1 cellular context compared by ENCODE assay signal in the genomic region with DNA sequence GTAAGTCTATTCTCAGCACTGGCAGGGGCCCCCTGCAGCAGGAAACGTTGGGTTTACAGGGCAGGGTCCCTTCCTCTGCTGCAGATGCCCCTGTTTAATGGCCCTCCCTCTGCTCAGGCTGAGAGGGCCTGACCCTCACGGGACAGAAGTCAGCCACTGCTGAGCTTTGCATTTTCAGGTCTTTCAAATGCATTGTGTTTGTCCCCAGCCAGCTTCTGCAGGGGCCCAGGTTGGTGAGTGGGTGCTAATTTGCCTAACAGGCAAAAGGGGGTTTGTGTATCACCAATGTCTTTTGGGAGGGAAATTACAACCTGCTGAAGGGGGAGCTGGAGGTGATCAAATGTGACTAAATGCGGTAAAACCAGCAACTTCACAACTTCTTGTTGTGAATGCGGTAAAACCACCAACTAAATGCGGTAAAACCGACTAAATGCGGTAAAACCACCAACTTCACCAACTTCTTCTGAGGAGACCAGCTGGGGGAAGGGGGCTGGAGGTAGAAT.
TF ChIP-seq lines count a peak whose summit lies in the region.

No MANE protein-coding gene starts in this region.

TF ChIP-seq in HepG2, 621 proteins besides CTCF, POLR2A, EP300 and RAD21 (continued from another document):
- TF ChIP-seq, protein P1, sequence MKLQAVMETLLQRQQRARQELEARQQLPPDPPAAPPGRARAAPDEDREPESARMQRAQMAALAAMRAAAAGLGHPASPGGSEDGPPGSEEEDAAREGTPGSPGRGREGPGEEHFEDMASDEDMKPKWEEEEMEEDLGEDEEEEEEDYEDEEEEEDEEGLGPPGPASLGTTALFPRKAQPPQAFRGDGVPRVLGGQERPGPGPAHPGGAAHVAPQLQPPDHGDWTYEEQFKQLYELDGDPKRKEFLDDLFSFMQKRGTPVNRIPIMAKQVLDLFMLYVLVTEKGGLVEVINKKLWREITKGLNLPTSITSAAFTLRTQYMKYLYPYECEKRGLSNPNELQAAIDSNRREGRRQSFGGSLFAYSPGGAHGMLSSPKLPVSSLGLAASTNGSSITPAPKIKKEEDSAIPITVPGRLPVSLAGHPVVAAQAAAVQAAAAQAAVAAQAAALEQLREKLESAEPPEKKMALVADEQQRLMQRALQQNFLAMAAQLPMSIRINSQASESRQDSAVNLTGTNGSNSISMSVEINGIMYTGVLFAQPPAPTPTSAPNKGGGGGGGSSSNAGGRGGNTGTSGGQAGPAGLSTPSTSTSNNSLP (IDR thresholded peaks at IDR 0.05; ENCODE audit: low read depth, low read length): no peak
- no peak for TF ChIP-seq ZNF614 (CRISPR knock-in tag; IDR thresholded peaks at IDR 0.05; ENCODE audit: borderline replicate concordance)
- no peak for TF ChIP-seq ZNF280D (CRISPR knock-in tag; IDR thresholded peaks at IDR 0.05)
- TF ChIP-seq LCORL (IDR thresholded peaks at IDR 0.05): no peak
- no peak for TF ChIP-seq LCORL (CRISPR knock-in tag; IDR thresholded peaks at IDR 0.05)
- TF ChIP-seq ZBTB8A (CRISPR knock-in tag; IDR thresholded peaks at IDR 0.05; ENCODE audit: borderline replicate concordance, low read depth): no peak
- TF ChIP-seq LRRFIP1 (CRISPR knock-in tag; conservative IDR thresholded peaks at IDR 0.05): no peak
- TF ChIP-seq KLF15 (CRISPR knock-in tag; IDR thresholded peaks at IDR 0.05; ENCODE audit: borderline replicate concordance): no peak
